Comparison of ENCODE assay signal across 12 cellular contexts in the genomic region with DNA sequence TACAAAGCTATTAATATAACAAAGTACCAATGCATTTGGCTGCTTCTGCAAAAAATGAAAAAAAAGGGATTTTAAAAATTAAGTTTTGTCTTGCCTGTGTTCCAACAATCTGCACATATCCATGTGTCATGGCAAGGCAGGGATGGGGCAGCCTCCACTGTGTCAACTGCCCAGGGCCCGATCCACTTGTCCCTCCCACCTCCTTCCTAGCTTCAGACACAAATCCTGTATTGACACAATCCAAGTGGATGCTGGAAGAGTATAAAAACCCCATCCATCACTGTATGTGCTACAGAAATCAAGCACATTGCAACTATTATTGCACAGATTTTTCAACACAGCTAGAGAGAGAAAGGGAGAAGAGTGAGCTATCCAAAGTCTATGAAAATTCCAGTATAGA.
A peak's percentile ranks its signal among the peaks of the same experiment; 100 is the strongest.
DNase-seq lines count a peak whose midpoint lies in the region; ATAC-seq and TF ChIP-seq lines count a peak whose summit lies in the region.
"Had no signal": no experiment of that assay in that cellular context is flagged by ENCODE, and none has a peak within 500 bp of the region (broad histone marks: within the 10 kb centered on the region; RNA-seq: fewer than 3 reads in every experiment).

No MANE protein-coding gene starts in this region.

- peak overlapping the region; percentile 25 for H3K4me3 ChIP-seq in psoas muscle
- no peak overlapping the region for H3K4me3 ChIP-seq in HAP-1
- H3K4me3 ChIP-seq: tibial artery had no signal

- DNase-seq in DMS153 (lab: John Stamatoyannopoulos, UW) (peak; percentile 11), Kasumi-1 (lab: John Stamatoyannopoulos, UW) (peak; percentile 57 to 69), psoas muscle (no peak), kidney glomerular epithelial cell (lab: John Stamatoyannopoulos, UW) (no peak), HAP-1 (ENCODE audit: low spot score in 2 of 2) (no peak), HK-2 (ENCODE audit: unreplicated experiment) (no peak)
- DNase-seq in activated naive CD8-positive, alpha-beta T cell treated with anti-CD3 and anti-CD28 coated beads for 36 hours: no peak
- DNase-seq in stimulated activated CD8-positive, alpha-beta memory T cell treated with anti-CD3 and anti-CD28 coated beads, Interleukin-4, amount 100 ng/mL, for 48 hours: no peak
- DNase-seq: aorta, NCI-H1105, tibial artery had no signal

- H3K36me3 ChIP-seq in psoas muscle (ENCODE audit: insufficient read depth in 1 of 2, low read depth in 1 of 2) (no peaks in the 10 kb centered on the region), HAP-1 (replicated peaks) (no peaks in the 10 kb centered on the region)
- H3K36me3 ChIP-seq: tibial artery had no signal

- peaks cover 62% of the 10 kb centered on the region for H3K4me1 Mint-ChIP-seq in activated naive CD8-positive, alpha-beta T cell treated with anti-CD3 and anti-CD28 coated beads for 36 hours

- no peaks in the 10 kb centered on the region for H3K4me1 ChIP-seq in psoas muscle
- no peaks in the 10 kb centered on the region for H3K4me1 ChIP-seq in HAP-1
- H3K4me1 ChIP-seq: tibial artery had no signal

- no peak for TF ChIP-seq CTCF in psoas muscle (IDR thresholded peaks at IDR 0.05)

- no peaks in the 10 kb centered on the region for H3K27me3 Mint-ChIP-seq in activated naive CD8-positive, alpha-beta T cell treated with anti-CD3 and anti-CD28 coated beads for 36 hours

- H3K27ac ChIP-seq in psoas muscle: no peak overlapping the region
- H3K27ac ChIP-seq: tibial artery had no signal

- intact Hi-C loops in psoas muscle (cut with DNase I): no loop called here

- ATAC-seq in psoas muscle: no peak

- H3K4me3 Mint-ChIP-seq in activated naive CD8-positive, alpha-beta T cell treated with anti-CD3 and anti-CD28 coated beads for 36 hours: peak overlapping the region; percentile 98
- H3K4me3 Mint-ChIP-seq: neural crest cell had no signal

- peaks cover 3% of the 10 kb centered on the region for H3K9me3 Mint-ChIP-seq in activated naive CD8-positive, alpha-beta T cell treated with anti-CD3 and anti-CD28 coated beads for 36 hours

- H3K27ac Mint-ChIP-seq in activated naive CD8-positive, alpha-beta T cell treated with anti-CD3 and anti-CD28 coated beads for 36 hours: peak overlapping the region; percentile 100

- in situ Hi-C loops in HAP-1 (cut with MboI; ENCODE audit: low sequenced_read_pairs): no loop called here

- peaks cover 45% of the 10 kb centered on the region for H3K36me3 Mint-ChIP-seq in activated naive CD8-positive, alpha-beta T cell treated with anti-CD3 and anti-CD28 coated beads for 36 hours

- H3K9me3 ChIP-seq in psoas muscle (no peaks in the 10 kb centered on the region), HAP-1 (no peaks in the 10 kb centered on the region)
- H3K9me3 ChIP-seq: tibial artery had no signal

- H3K27me3 ChIP-seq in psoas muscle (ENCODE audit: insufficient read depth in 3 of 3, low read length in 2 of 3): no peaks in the 10 kb centered on the region
- H3K27me3 ChIP-seq in HAP-1 (ENCODE audit: low read depth): no peaks in the 10 kb centered on the region
- H3K27me3 ChIP-seq: tibial artery had no signal

- WGBS in psoas muscle, 3 donors: 75 to 84% (median 83%) methylated on average over 1 of the region's 1 CpG

Comparison
In these comparisons a context has a peak if more than half of its experiments do, and no peak if none do; other contexts are left out.
1. DNase-seq: peak in DMS153 (single experiment) and Kasumi-1 (2 of 2); none in activated naive CD8-positive, alpha-beta T cell treated with anti-CD3 and anti-CD28 coated beads for 36 hours (single experiment), psoas muscle (0 of 2), kidney glomerular epithelial cell (single experiment), HAP-1 (0 of 2), HK-2 (single experiment) and stimulated activated CD8-positive, alpha-beta memory T cell treated with anti-CD3 and anti-CD28 coated beads, Interleukin-4, amount 100 ng/mL, for 48 hours (single experiment).